Comparison of ENCODE assay signal across 24 cellular contexts in the genomic region with DNA sequence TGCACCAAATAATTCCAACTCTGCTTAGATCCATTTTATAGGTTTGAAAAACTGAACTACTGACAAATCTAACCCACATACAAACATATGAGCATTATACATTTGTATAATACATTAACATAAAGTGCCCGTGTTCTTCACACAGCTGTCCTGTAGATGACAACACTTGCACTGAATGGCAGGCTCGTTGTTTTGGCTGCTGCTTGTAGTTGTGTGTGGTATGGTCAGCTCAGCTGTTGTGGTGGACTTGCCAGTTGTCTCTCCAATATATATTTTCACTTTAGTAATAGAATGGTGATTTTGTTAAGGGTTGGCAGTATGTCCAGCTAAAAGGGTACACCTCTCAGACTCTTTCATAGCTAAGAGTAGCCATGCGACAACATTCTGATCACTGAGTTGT. TPM values are rescaled to one million over a fixed set of nuclear protein-coding genes. Genes with fewer than 3 reads are reported as not detected.
DNase-seq lines count a peak whose midpoint lies in the region; ATAC-seq and TF ChIP-seq lines count a peak whose summit lies in the region.
"Had no signal": no experiment of that assay in that cellular context is flagged by ENCODE, and none has a peak within 500 bp of the region (broad histone marks: within the 10 kb centered on the region; RNA-seq: fewer than 3 reads in every experiment).

No MANE protein-coding gene starts in this region.

- no peaks in the 10 kb centered on the region for H3K9me3 Mint-ChIP-seq in HFFc6
- H3K9me3 Mint-ChIP-seq: CD4-positive, alpha-beta T cell; CD8-positive, alpha-beta T cell had no signal

- intact Hi-C loops in left ventricle myocardium inferior (cut with micrococcal nuclease): no loop called here
- intact Hi-C loops in left cardiac atrium (cut with DNase I): no loop called here
- intact Hi-C loops in psoas muscle (cut with DNase I): no loop called here

- DNase-seq in left ventricle myocardium inferior: no peak
- DNase-seq in left cardiac atrium: no peak
- peak; percentile 71 for DNase-seq in myocyte (ENCODE audit: low read depth)
- no peak for DNase-seq in psoas muscle
- no peak for DNase-seq in HFFc6
- no peak for DNase-seq in activated naive CD4-positive, alpha-beta T cell treated with Interleukin-2 at 50 U/mL for 16 hours
- DNase-seq: AML-193; Caco-2; CD4-positive, alpha-beta T cell; CD8-positive, alpha-beta T cell; DMS 273 treated with DMSO at 0.1 percent for 48 hours; DMS153; DMS53; DMS79; DND-41; EL; GDM1 had no signal

- no peaks in the 10 kb centered on the region for H3K36me3 Mint-ChIP-seq in HFFc6 (ENCODE audit: low read depth)
- H3K36me3 Mint-ChIP-seq: CD8-positive, alpha-beta T cell had no signal

- no peak for ATAC-seq in left cardiac atrium
- ATAC-seq in psoas muscle: no peak
- ATAC-seq in HG02981 (IDR thresholded peaks at IDR 0.05; ENCODE audit: unreplicated experiment): no peak
- ATAC-seq: A549; CD8-positive, alpha-beta T cell; GM12878 had no signal

- no peak overlapping the region for H3K4me3 Mint-ChIP-seq in HFFc6
- H3K4me3 Mint-ChIP-seq: B cell; CD4-positive, alpha-beta T cell; CD8-positive, alpha-beta T cell had no signal

- H3K36me3 ChIP-seq in left ventricle myocardium inferior: no peaks in the 10 kb centered on the region
- no peaks in the 10 kb centered on the region for H3K36me3 ChIP-seq in psoas muscle (ENCODE audit: insufficient read depth in 1 of 2, low read depth in 1 of 2)
- H3K36me3 ChIP-seq: BLaER1 treated with 17β-estradiol and CSF1 and Interleukin-3, amounts not matched to agents 10 nM and 100 nM had no signal

- no peak overlapping the region for H3K4me3 ChIP-seq in left ventricle myocardium inferior
- H3K4me3 ChIP-seq in psoas muscle: no peak overlapping the region
- H3K4me3 ChIP-seq: A549; BLaER1 treated with 17β-estradiol and CSF1 and Interleukin-3, amounts not matched to agents 10 nM and 100 nM; GM12878 had no signal

- peaks cover 16% of the 10 kb centered on the region for H3K4me1 ChIP-seq in left ventricle myocardium inferior
- H3K4me1 ChIP-seq in psoas muscle: no peaks in the 10 kb centered on the region
- H3K4me1 ChIP-seq: A549, Caco-2 had no signal

- H3K4me1 Mint-ChIP-seq in HFFc6 (ENCODE audit: low read depth): peaks cover 14% of the 10 kb centered on the region; the same call in 1 of the 2 replicates

- no peaks in the 10 kb centered on the region for H3K9me3 ChIP-seq in left ventricle myocardium inferior (replicated peaks)
- H3K9me3 ChIP-seq in psoas muscle: no peaks in the 10 kb centered on the region
- H3K9me3 ChIP-seq: A549; BLaER1 treated with 17β-estradiol and CSF1 and Interleukin-3, amounts not matched to agents 10 nM and 100 nM; Caco-2 had no signal

- H3K27ac Mint-ChIP-seq in HFFc6: no peak overlapping the region
- H3K27ac Mint-ChIP-seq: B cell; CD4-positive, alpha-beta T cell; CD8-positive, alpha-beta T cell had no signal

- H3K27me3 ChIP-seq in left ventricle myocardium inferior (ENCODE audit: low read depth) (no peaks in the 10 kb centered on the region), psoas muscle (ENCODE audit: insufficient read depth in 3 of 3, low read length in 2 of 3) (no peaks in the 10 kb centered on the region)
- H3K27me3 ChIP-seq: BLaER1 treated with 17β-estradiol and CSF1 and Interleukin-3, amounts not matched to agents 10 nM and 100 nM had no signal

- H3K27me3 Mint-ChIP-seq in HFFc6 (ENCODE audit: insufficient read depth): peaks cover 1% of the 10 kb centered on the region
- H3K27me3 Mint-ChIP-seq: CD4-positive, alpha-beta T cell had no signal

- 47 to 70% (median 54%) methylated on average over 3 of the region's 3 CpGs for WGBS in psoas muscle, 3 donors

- TF ChIP-seq CTCF in left ventricle myocardium inferior (IDR thresholded peaks at IDR 0.05; ENCODE audit: borderline replicate concordance): no peak
- TF ChIP-seq CTCF in psoas muscle (IDR thresholded peaks at IDR 0.05): no peak
- no peak for TF ChIP-seq CTCF in HFFc6 (IDR thresholded peaks at IDR 0.05)

- H3K27ac ChIP-seq in left ventricle myocardium inferior (replicated peaks) (peak overlapping the region; percentile 74), psoas muscle (peak overlapping the region; percentile 41)
- H3K27ac ChIP-seq: 22Rv1; A549; BLaER1 treated with 17β-estradiol and CSF1 and Interleukin-3, amounts not matched to agents 10 nM and 100 nM; C4-2B had no signal

RNA-seq across cellular contexts. Expression of gene CHST2, which starts 30.5 kb away (rescaled TPM):
- total RNA-seq in left ventricle myocardium inferior (1.8 TPM), left cardiac atrium (1 to 10 TPM; 2.3 to 6.7 TPM), myocyte (5.1 and 8.3 TPM in 2 replicates), psoas muscle (1 to 10 TPM; 1.1 to 2.1 (median 1.8) TPM)
- polyA plus RNA-seq in myocyte (2012): 4.3 TPM
- 1 to 10 TPM in 2 of 3 donors, under 1 TPM in 1; 0.64 to 2.9 (median 1.4) TPM for polyA plus RNA-seq in psoas muscle
- 1 to 10 TPM; 2.6 to 4.3 (median 3.8) TPM for total RNA-seq in HFFc6 (2021; fragmentation: NEBNext Ultra II Directional; extraction: Animal tissue kit (Norgen Biotek cat#: 25700))
- total RNA-seq: Caco-2 had no signal
